In genomic region chr11:120334894-120335462, GRCh38 we compare ENCODE assay signal across 8 cellular contexts. TPM values are rescaled to one million over a fixed set of nuclear protein-coding genes. Genes with fewer than 3 reads are reported as not detected.
A peak's percentile ranks its signal among the peaks of the same experiment; 100 is the strongest.
DNase-seq lines count a peak whose midpoint lies in the region; ATAC-seq, FAIRE-seq and TF ChIP-seq lines count a peak whose summit lies in the region.

No MANE protein-coding gene starts in this region.

- ATAC-seq in GM18858 (IDR thresholded peaks at IDR 0.05; ENCODE audit: unreplicated experiment) = peak; percentile 27
- ATAC-seq in HG02970 (IDR thresholded peaks at IDR 0.05; ENCODE audit: low FRiP score, unreplicated experiment) = no peak

- TF ChIP-seq CTCF in AG04449 (IDR thresholded peaks at IDR 0.05; ENCODE audit: insufficient read depth, low read length, missing control alignments) (peak; percentile 69), bronchial epithelial cell (IDR thresholded peaks at IDR 0.05; ENCODE audit: insufficient read depth, low read length, severe bottlenecking) (peak; percentile 60), smooth muscle cell (IDR thresholded peaks at IDR 0.05; ENCODE audit: borderline replicate concordance, insufficient read depth, poor library complexity, severe bottlenecking) (peak; percentile 67)

- CTCF ChIA-PET in AG04449 (lab: Yijun Ruan, JAX) = interaction anchor here (0.7 to 3.3 kb wide), 51 partner anchors 9 to 883 kb away, joined by 3 to 22 read pairs (median 5); partner anchors contain the start of genes GRIK4 and TLCD5

- H3K27ac ChIP-seq in smooth muscle cell (ENCODE audit: low read depth) = peak overlapping the region; percentile 81

- H3F3A ChIP-seq in smooth muscle cell (ENCODE audit: low read depth) = peaks cover 42% of the 10 kb centered on the region

- peak overlapping the region; percentile 78 for H2AFZ ChIP-seq in smooth muscle cell (ENCODE audit: low read depth)

- peaks cover 36% of the 10 kb centered on the region for H3K79me2 ChIP-seq in smooth muscle cell (ENCODE audit: low read depth)

- H3K4me3 ChIP-seq in AG04449 (ENCODE audit: low read depth, low read length) (peak overlapping the region; percentile 61), bronchial epithelial cell (ENCODE audit: low read depth, low read length) (peak overlapping the region; percentile 85), smooth muscle cell (peak overlapping the region; percentile 91)

- H3K27me3 ChIP-seq in bronchial epithelial cell (ENCODE audit: control insufficient read depth, insufficient read depth, low read length) (no peaks in the 10 kb centered on the region), smooth muscle cell (ENCODE audit: low read depth) (no peaks in the 10 kb centered on the region)

- POLR2A ChIA-PET in AG04449 (lab: Yijun Ruan, JAX) = interaction anchor here (1.1 kb wide), 1 partner anchor 76 kb away, joined by 4 read pairs; no protein-coding TSS in a partner anchor

- H3K4me1 ChIP-seq in smooth muscle cell (ENCODE audit: low read depth) = peaks cover 37% of the 10 kb centered on the region

- H3K36me3 ChIP-seq in bronchial epithelial cell (ENCODE audit: control insufficient read depth, insufficient read depth, low read length) (peaks cover under 1% of the 10 kb centered on the region), smooth muscle cell (ENCODE audit: low read depth) (no peaks in the 10 kb centered on the region)

- DNase-seq in AG04449 (ENCODE audit: low read depth, low spot score) = peak; percentile 58
- DNase-seq in NCI-H2029 (lab: John Stamatoyannopoulos, UW) = peak; percentile 76
- peak in 4 of 5 experiments; percentile 16 to 63 (median 34) for DNase-seq in T-helper 2 cell
- DNase-seq in bronchial epithelial cell (ENCODE audit: low read depth) = peak; percentile 85
- peak; percentile 96 for DNase-seq in inferior parietal cortex (ENCODE audit: extremely low spot score)
- DNase-seq in smooth muscle cell (lab: John Stamatoyannopoulos, UW; ENCODE audit: unreplicated experiment) = no peak

- H3K4me2 ChIP-seq in smooth muscle cell = peak overlapping the region; percentile 98

- no peaks in the 10 kb centered on the region for H3K9me3 ChIP-seq in smooth muscle cell (replicated peaks; ENCODE audit: low read depth)

- H3K9ac ChIP-seq in smooth muscle cell (ENCODE audit: low read depth) = peak overlapping the region; percentile 89

- 4% methylated on average over 8 of the region's 8 CpGs for WGBS in smooth muscle cell (ENCODE audit: low lambda C conversion rate)

- no peak for FAIRE-seq in bronchial epithelial cell (lab: Jason Lieb, UNC)

- H4K20me1 ChIP-seq in smooth muscle cell (ENCODE audit: low read depth) = peaks cover 37% of the 10 kb centered on the region

RNA-seq across cellular contexts. Expression of gene ARHGEF12, which starts 1.2 kb away (rescaled TPM):
- 65.6 and 87.6 TPM in 2 replicates for total RNA-seq in bronchial epithelial cell
- total RNA-seq in smooth muscle cell = 89.4 and 108 TPM in 2 replicates
- polyA plus RNA-seq in smooth muscle cell = 24.6 and 29.2 TPM in 2 replicates

RNA-seq across cellular contexts. Expression of gene TLCD5, which starts 9.9 kb away (rescaled TPM):
- total RNA-seq in bronchial epithelial cell (1.7 and 1.8 TPM in 2 replicates), smooth muscle cell (3.9 and 6.0 TPM in 2 replicates)
- 5.1 and 6.6 TPM in 2 replicates for polyA plus RNA-seq in smooth muscle cell
